ENCODE assay signal across 30 cellular contexts in genomic region chr22:45423524-45423923, GRCh38. TPM values are rescaled to one million over a fixed set of nuclear protein-coding genes. Genes with fewer than 3 reads are reported as not detected.
DNase-seq lines count a peak whose midpoint lies in the region; ATAC-seq and TF ChIP-seq lines count a peak whose summit lies in the region.
"Had no signal": no experiment of that assay in that cellular context is flagged by ENCODE, and none has a peak within 500 bp of the region (broad histone marks: within the 10 kb centered on the region; RNA-seq: fewer than 3 reads in every experiment).

No MANE protein-coding gene starts in this region.

- no peak overlapping the region for H3K18ac ChIP-seq in mesendoderm (ENCODE audit: low read length)

- H3K4me1 ChIP-seq in mesendoderm (ENCODE audit: control insufficient read depth, low read depth, low read length), result no peaks in the 10 kb centered on the region
- H3K4me1 ChIP-seq: Caco-2, HAP-1 had no signal

- no peak overlapping the region for H4K5ac ChIP-seq in mesendoderm (ENCODE audit: low read length)

- H3K4me1 Mint-ChIP-seq in osteocyte (ENCODE audit: unreplicated experiment), result no peaks in the 10 kb centered on the region

- H3K27ac ChIP-seq in epithelial cell of prostate, result peak overlapping the region; percentile 43
- H3K27ac ChIP-seq in mesendoderm (ENCODE audit: low read depth, low read length), result no peak overlapping the region
- H3K27ac ChIP-seq: RWPE1 had no signal

- H3K27ac Mint-ChIP-seq in osteocyte (ENCODE audit: unreplicated experiment), result no peak overlapping the region
- H3K27ac Mint-ChIP-seq: CD8-positive, alpha-beta T cell had no signal

- no peak overlapping the region for H3K4ac ChIP-seq in mesendoderm (ENCODE audit: low read depth, low read length)

- no peak for ATAC-seq in GM18520 (IDR thresholded peaks at IDR 0.05; ENCODE audit: unreplicated experiment)
- ATAC-seq: CD8-positive, alpha-beta T cell; GM12878; Panc1 had no signal

- H2BK120ac ChIP-seq in mesendoderm (ENCODE audit: low read depth, low read length), result no peak overlapping the region

- no peaks in the 10 kb centered on the region for H3K27me3 Mint-ChIP-seq in osteocyte (ENCODE audit: unreplicated experiment)

- H2BK5ac ChIP-seq in mesendoderm (ENCODE audit: low read length), result no peak overlapping the region

- H3K56ac ChIP-seq in mesendoderm (ENCODE audit: low read length), result no peak overlapping the region

- no peaks in the 10 kb centered on the region for H3K36me3 Mint-ChIP-seq in osteocyte (ENCODE audit: unreplicated experiment)
- H3K36me3 Mint-ChIP-seq: CD8-positive, alpha-beta T cell had no signal

- H4K8ac ChIP-seq in mesendoderm (ENCODE audit: low read depth, low read length), result no peak overlapping the region

- TF ChIP-seq CTCF in osteocyte (IDR thresholded peaks at IDR 0.05), result no peak

- no peak overlapping the region for H2AK5ac ChIP-seq in mesendoderm (ENCODE audit: low read length)

- no peak overlapping the region for H3K4me2 ChIP-seq in mesendoderm (ENCODE audit: low read length)

- H3K23ac ChIP-seq in mesendoderm (ENCODE audit: low read length), result no peak overlapping the region

- DNase-seq in epithelial cell of prostate (ENCODE audit: low read depth, low spot score) (no peak), osteocyte (ENCODE audit: extremely low spot score, unreplicated experiment) (peak; percentile 56), ureter (ENCODE audit: low spot score) (peak; percentile 36), NCI-H2196 treated with DMSO at 0.1 percent for 48 hours (lab: John Stamatoyannopoulos, UW; ENCODE audit: unreplicated experiment) (no peak), mesendoderm (no peak)
- DNase-seq: C1 segment of cervical spinal cord; Caco-2; CD8-positive, alpha-beta T cell; DMS 273 treated with DMSO at 0.1 percent for 48 hours; DMS79; EL; GDM1; GOT3; KBM-7; NCI-H1105; NCI-H1436 treated with DMSO at 0.1 percent for 48 hours; NCI-H187 treated with DMSO at 0.1 percent for 48 hours; NCI-H2107; NCI-H446; NCI-H526 treated with DMSO at 0.1 percent for 48 hours; SHP77 had no signal

- no peaks in the 10 kb centered on the region for H3K36me3 ChIP-seq in mesendoderm (ENCODE audit: control insufficient read depth, insufficient read depth, low read length)
- H3K36me3 ChIP-seq: HAP-1 had no signal

- peaks cover 12% of the 10 kb centered on the region for H3K9me3 Mint-ChIP-seq in osteocyte (ENCODE audit: unreplicated experiment)
- H3K9me3 Mint-ChIP-seq: CD8-positive, alpha-beta T cell had no signal

- H3K4me3 Mint-ChIP-seq in osteocyte (ENCODE audit: unreplicated experiment), result no peak overlapping the region
- H3K4me3 Mint-ChIP-seq: CD8-positive, alpha-beta T cell had no signal

- no CpG with 5 or more reads among the region's 4 CpGs for WGBS in mesendoderm (ENCODE audit: extremely low coverage, insufficient coverage, low lambda C conversion rate)

- H3K79me2 ChIP-seq in mesendoderm (ENCODE audit: control insufficient read depth, insufficient read depth, low read length), result no peaks in the 10 kb centered on the region

- H3K27me3 ChIP-seq in mesendoderm (ENCODE audit: insufficient read depth, low read length, poor library complexity), result no peaks in the 10 kb centered on the region

- H3K4me3 ChIP-seq in mesendoderm (ENCODE audit: low read length), result no peak overlapping the region
- H3K4me3 ChIP-seq: GM12878, HAP-1 had no signal

- no peaks in the 10 kb centered on the region for H3K79me1 ChIP-seq in mesendoderm (ENCODE audit: low read length)

- no peak overlapping the region for H2BK15ac ChIP-seq in mesendoderm (replicated peaks; ENCODE audit: low read depth)

- H3K9ac ChIP-seq in mesendoderm (ENCODE audit: low read length), result no peak overlapping the region

TF ChIP-seq in PFSK-1, 5 proteins besides CTCF, POLR2A, EP300 and RAD21:
- peak; percentile 48; the same call in 1 of the 2 replicates for TF ChIP-seq POLR2AphosphoS5 (IDR thresholded peaks at IDR 0.05; ENCODE audit: low read depth, low read length)
- no peak for TF ChIP-seq FOXP2 (optimal IDR thresholded peaks at IDR 0.05; ENCODE audit: borderline replicate concordance, extremely low read depth, extremely low read length, insufficient read depth)
- TF ChIP-seq REST (IDR thresholded peaks at IDR 0.05; ENCODE audit: insufficient read depth in 1 of 2, low read depth in 2 of 2, low read length in 2 of 2), result no peak
- no peak for TF ChIP-seq TAF1 (IDR thresholded peaks at IDR 0.05; ENCODE audit: borderline replicate concordance, insufficient read depth, low read length)
- TF ChIP-seq SIN3A (IDR thresholded peaks at IDR 0.05; ENCODE audit: borderline replicate concordance, insufficient read depth, low read length), result no peak

RNA-seq across cellular contexts. Expression of gene RIBC2, which starts 10.0 kb away (rescaled TPM):
- not detected for polyA plus RNA-seq in PFSK-1 (2012; ENCODE audit: insufficient read length, low read depth)
- total RNA-seq in osteocyte (0.56 and 0.68 TPM in 2 replicates), ureter (2.1 TPM)
- polyA plus RNA-seq in mesendoderm (2013, experiment 1 of 2), result 0.94 TPM
- 1.1 TPM for polyA plus RNA-seq in mesendoderm (2013, experiment 2 of 2)
- total RNA-seq: GM12878 had no signal

RNA-seq across cellular contexts. Expression of gene SMC1B, which starts 10.1 kb away (rescaled TPM):
- polyA plus RNA-seq in PFSK-1 (2012; ENCODE audit: insufficient read length, low read depth), result not detected
- total RNA-seq in osteocyte (not detected in 2 replicates), ureter (0.21 TPM)
- 0.03 TPM for polyA plus RNA-seq in mesendoderm (2013, experiment 1 of 2)
- polyA plus RNA-seq in mesendoderm (2013, experiment 2 of 2), result 0.06 TPM
- total RNA-seq: A673; CD8-positive, alpha-beta T cell; GM12878; LHCN-M2; MCF 10A had no signal
- polyA plus RNA-seq: GM12878 had no signal

Comparison
In these comparisons a context has a peak if more than half of its experiments do, and no peak if none do; other contexts are left out.
1. DNase-seq: peak in osteocyte (single experiment) and ureter (single experiment); none in epithelial cell of prostate (single experiment), NCI-H2196 treated with DMSO at 0.1 percent for 48 hours (single experiment) and mesendoderm (single experiment).